ENCODE assay signal across 8 cellular contexts in genomic region chr18:74652392-74652988, GRCh38. TPM values are rescaled to one million over a fixed set of nuclear protein-coding genes. Genes with fewer than 3 reads are reported as not detected.
DNase-seq lines count a peak whose midpoint lies in the region; ATAC-seq and TF ChIP-seq lines count a peak whose summit lies in the region.
"Had no signal": no experiment of that assay in that cellular context is flagged by ENCODE, and none has a peak within 500 bp of the region (broad histone marks: within the 10 kb centered on the region; RNA-seq: fewer than 3 reads in every experiment).

No MANE protein-coding gene starts in this region.

- H3K4me3 ChIP-seq in breast epithelium (no peak overlapping the region), lower lobe of right lung (no peak overlapping the region)
- no peak overlapping the region for H3K4me3 ChIP-seq in effector memory CD4-positive, alpha-beta T cell (ENCODE audit: insufficient read depth, low read depth, low read length, poor library complexity, severe bottlenecking)

- ATAC-seq in HG02852 (IDR thresholded peaks at IDR 0.05; ENCODE audit: unreplicated experiment) (peak; percentile 60), lower lobe of right lung (peak in 1 of 2 donors; percentile 49)

- peak; percentile 42 for TF ChIP-seq CTCF in GM10248 (IDR thresholded peaks at IDR 0.05; ENCODE audit: control extremely low read depth, extremely low read depth, low read depth, missing control alignments)
- TF ChIP-seq CTCF in breast epithelium (IDR thresholded peaks at IDR 0.05): peak; percentile 20 to 57 (median 39)
- TF ChIP-seq CTCF in lower lobe of right lung (IDR thresholded peaks at IDR 0.05): peak; percentile 62

- TF ChIP-seq POLR2A in breast epithelium (IDR thresholded peaks at IDR 0.05): no peak

- DNase-seq in GM10248 (ENCODE audit: extremely low spot score) (no peak), NCI-H345 treated with DMSO at 0.1 percent for 48 hours (lab: John Stamatoyannopoulos, UW; ENCODE audit: unreplicated experiment) (peak; percentile 32), breast epithelium (ENCODE audit: low spot score in 2 of 2) (no peak), lower lobe of right lung (no peak), activated gamma-delta T cell (lab: John Stamatoyannopoulos, UW) (no peak)
- no peak for DNase-seq in effector memory CD4-positive, alpha-beta T cell
- DNase-seq: activated B cell treated with CpG ODN at 0.5 μM for 24 hours had no signal

- H3K9me3 ChIP-seq in breast epithelium: no peaks in the 10 kb centered on the region
- no peaks in the 10 kb centered on the region for H3K9me3 ChIP-seq in lower lobe of right lung
- H3K9me3 ChIP-seq in effector memory CD4-positive, alpha-beta T cell (ENCODE audit: control insufficient read depth, low read length): no peaks in the 10 kb centered on the region

- H3K27me3 ChIP-seq in breast epithelium: no peaks in the 10 kb centered on the region
- no peaks in the 10 kb centered on the region for H3K27me3 ChIP-seq in lower lobe of right lung (ENCODE audit: low read depth)
- no peaks in the 10 kb centered on the region for H3K27me3 ChIP-seq in effector memory CD4-positive, alpha-beta T cell (replicated peaks; ENCODE audit: control insufficient read depth, insufficient read depth, low read length, poor library complexity, severe bottlenecking)

- H3K27ac ChIP-seq in breast epithelium (no peak overlapping the region), lower lobe of right lung (no peak overlapping the region)
- no peak overlapping the region for H3K27ac ChIP-seq in effector memory CD4-positive, alpha-beta T cell (ENCODE audit: insufficient read depth, low read length, poor library complexity, severe bottlenecking)

- H3K4me1 ChIP-seq in breast epithelium (no peaks in the 10 kb centered on the region), lower lobe of right lung (no peaks in the 10 kb centered on the region)
- H3K4me1 ChIP-seq in effector memory CD4-positive, alpha-beta T cell (ENCODE audit: control insufficient read depth, insufficient read depth, low read length, poor library complexity, severe bottlenecking): no peaks in the 10 kb centered on the region

- H3K36me3 ChIP-seq in breast epithelium (no peaks in the 10 kb centered on the region), lower lobe of right lung (peaks cover 5% of the 10 kb centered on the region)
- H3K36me3 ChIP-seq in effector memory CD4-positive, alpha-beta T cell (ENCODE audit: control insufficient read depth, insufficient read depth, low read length): peaks cover 4% of the 10 kb centered on the region

- CTCF ChIA-PET in GM10248 (lab: Yijun Ruan, JAX): interaction anchor here (0.6 to 2.3 kb wide), 10 partner anchors 11 to 1077 kb away, joined by 3 to 12 read pairs (median 5); no protein-coding TSS in a partner anchor

- intact Hi-C loops in breast epithelium (cut with DNase I; ENCODE audit: low total_unique reads) (no loop called here), lower lobe of right lung (cut with DNase I) (no loop called here)

- POLR2A ChIA-PET in GM10248 (lab: Yijun Ruan, JAX): no interaction called here

RNA-seq across cellular contexts. Expression of gene ZNF407, which starts 54.8 kb away (rescaled TPM):
- total RNA-seq in breast epithelium (10 to 100 TPM; 14.9 to 30.1 (median 22.3) TPM), lower lobe of right lung (16.1 TPM)
